Comparison of ENCODE assay signal across 1 cellular context in genomic region chr3:185786258-185786657, GRCh38. TPM values are rescaled to one million over a fixed set of nuclear protein-coding genes. Genes with fewer than 3 reads are reported as not detected.
"Had no signal": no experiment of that assay in that cellular context is flagged by ENCODE, and none has a peak within 500 bp of the region (broad histone marks: within the 10 kb centered on the region; RNA-seq: fewer than 3 reads in every experiment).

No MANE protein-coding gene starts in this region.

RNA-seq across cellular contexts. Expression of gene IGF2BP2, which starts 38.6 kb away (rescaled TPM):
- polyA plus RNA-seq: naive thymus-derived CD4-positive, alpha-beta T cell had no signal
